In genomic region chr1:44733365-44733764, GRCh38 we compare ENCODE assay signal across 17 cellular contexts. TPM values are rescaled to one million over a fixed set of nuclear protein-coding genes. Genes with fewer than 3 reads are reported as not detected.
DNase-seq lines count a peak whose midpoint lies in the region; ATAC-seq and TF ChIP-seq lines count a peak whose summit lies in the region.
"Had no signal": no experiment of that assay in that cellular context is flagged by ENCODE, and none has a peak within 500 bp of the region (broad histone marks: within the 10 kb centered on the region; RNA-seq: fewer than 3 reads in every experiment).

No MANE protein-coding gene starts in this region.

- TF ChIP-seq CTCF in osteocyte (IDR thresholded peaks at IDR 0.05): no peak

- H3K9me3 Mint-ChIP-seq in osteocyte (ENCODE audit: unreplicated experiment): no peaks in the 10 kb centered on the region
- H3K9me3 Mint-ChIP-seq in stimulated activated effector memory CD8-positive, alpha-beta T cell treated with anti-CD3 and anti-CD28 coated beads, Interleukin-12 subunit alpha, Interleukin-12 subunit beta, amount 100 ng/mL, for 72 hours: no peaks in the 10 kb centered on the region
- H3K9me3 Mint-ChIP-seq: activated T-cell treated with anti-CD3 and anti-CD28 coated beads, Interleukin-2, amount 50 U/mL, for 72 hours; memory B cell had no signal

- no peaks in the 10 kb centered on the region for H3K27me3 Mint-ChIP-seq in osteocyte (ENCODE audit: unreplicated experiment)
- H3K27me3 Mint-ChIP-seq: memory B cell had no signal

- H3K4me1 Mint-ChIP-seq in osteocyte (ENCODE audit: unreplicated experiment): peaks cover 28% of the 10 kb centered on the region
- H3K4me1 Mint-ChIP-seq in stimulated activated effector memory CD8-positive, alpha-beta T cell treated with anti-CD3 and anti-CD28 coated beads, Interleukin-12 subunit alpha, Interleukin-12 subunit beta, amount 100 ng/mL, for 72 hours: peaks cover 14% of the 10 kb centered on the region

- ATAC-seq in HG02678 (IDR thresholded peaks at IDR 0.05; ENCODE audit: unreplicated experiment): no peak
- no peak for ATAC-seq in stimulated activated effector memory CD8-positive, alpha-beta T cell treated with anti-CD3 and anti-CD28 coated beads, Interleukin-12 subunit alpha, Interleukin-12 subunit beta, amount 100 ng/mL, for 72 hours
- ATAC-seq: activated T-cell treated with anti-CD3 and anti-CD28 coated beads, Interleukin-2, amount 50 U/mL, for 72 hours had no signal

- no peak overlapping the region for H3K4me3 Mint-ChIP-seq in osteocyte (ENCODE audit: unreplicated experiment)
- H3K4me3 Mint-ChIP-seq in stimulated activated effector memory CD8-positive, alpha-beta T cell treated with anti-CD3 and anti-CD28 coated beads, Interleukin-12 subunit alpha, Interleukin-12 subunit beta, amount 100 ng/mL, for 72 hours: no peak overlapping the region
- H3K4me3 Mint-ChIP-seq: activated T-cell treated with anti-CD3 and anti-CD28 coated beads, Interleukin-2, amount 50 U/mL, for 72 hours; memory B cell had no signal

- peak overlapping the region; percentile 7 for H3K27ac Mint-ChIP-seq in osteocyte (ENCODE audit: unreplicated experiment)
- no peak overlapping the region for H3K27ac Mint-ChIP-seq in stimulated activated effector memory CD8-positive, alpha-beta T cell treated with anti-CD3 and anti-CD28 coated beads, Interleukin-12 subunit alpha, Interleukin-12 subunit beta, amount 100 ng/mL, for 72 hours
- H3K27ac Mint-ChIP-seq: activated T-cell treated with anti-CD3 and anti-CD28 coated beads, Interleukin-2, amount 50 U/mL, for 72 hours; memory B cell had no signal

- no peaks in the 10 kb centered on the region for H3K36me3 Mint-ChIP-seq in osteocyte (ENCODE audit: unreplicated experiment)
- peaks cover 24% of the 10 kb centered on the region for H3K36me3 Mint-ChIP-seq in stimulated activated effector memory CD8-positive, alpha-beta T cell treated with anti-CD3 and anti-CD28 coated beads, Interleukin-12 subunit alpha, Interleukin-12 subunit beta, amount 100 ng/mL, for 72 hours
- H3K36me3 Mint-ChIP-seq: memory B cell had no signal

- peak; percentile 77 for DNase-seq in EL
- peak; percentile 88 for DNase-seq in NCI-H2029 (lab: John Stamatoyannopoulos, UW)
- peak; percentile 20 for DNase-seq in cerebellum (ENCODE audit: low spot score)
- DNase-seq in osteocyte (ENCODE audit: extremely low spot score, unreplicated experiment): no peak
- DNase-seq in stimulated activated effector memory CD8-positive, alpha-beta T cell treated with anti-CD3 and anti-CD28 coated beads, Interleukin-12 subunit alpha, Interleukin-12 subunit beta, amount 100 ng/mL, for 72 hours (ENCODE audit: low spot score in 2 of 2): no peak
- DNase-seq in MV-4-11 (lab: John Stamatoyannopoulos, UW): no peak
- no peak for DNase-seq in activated CD4-positive, alpha-beta T cell treated with anti-CD3 and anti-CD28 coated beads, Interleukin-2, amount 50 U/mL, for 48 hours
- DNase-seq: activated T-cell treated with anti-CD3 and anti-CD28 coated beads, Interleukin-2, amount 50 U/mL, for 72 hours; Calu3; caudate nucleus; head of caudate nucleus; RPMI8226; WERI-Rb-1 had no signal

RNA-seq across cellular contexts. Expression of gene RNU5D-1, which starts 2.4 kb away (rescaled TPM):
- total RNA-seq in cerebellum (not detected), osteocyte (not detected in 2 replicates)
- total RNA-seq: activated T-cell treated with anti-CD3 and anti-CD28 coated beads, Interleukin-2, amount 50 U/mL, for 72 hours; Calu3; prostate gland; ureter had no signal

RNA-seq across cellular contexts. Expression of gene KIF2C, which starts 6.3 kb away (rescaled TPM):
- 9.4 TPM for total RNA-seq in cerebellum
- 7.5 and 7.7 TPM in 2 replicates for total RNA-seq in osteocyte

RNA-seq across cellular contexts. Expression of gene RPS8, which starts 42.0 kb away (rescaled TPM):
- 658 TPM for total RNA-seq in cerebellum
- total RNA-seq in osteocyte: 1,690 and 1,756 TPM in 2 replicates

RNA-seq across cellular contexts. Expression of gene BEST4, which starts 54.6 kb away (rescaled TPM):
- 0.27 TPM for total RNA-seq in cerebellum
- 0.18 and 0.48 TPM in 2 replicates for total RNA-seq in osteocyte
- total RNA-seq: prostate gland had no signal

RNA-seq across cellular contexts. Expression of gene ARMH1, which starts 58.9 kb away (rescaled TPM):
- total RNA-seq in cerebellum (5.2 TPM), osteocyte (2.7 and 3.0 TPM in 2 replicates)

Comparison
In these comparisons a context has a peak if more than half of its experiments do, and no peak if none do; other contexts are left out.
1. DNase-seq: peak in EL (single experiment), NCI-H2029 (single experiment) and cerebellum (single experiment); none in osteocyte (single experiment), stimulated activated effector memory CD8-positive, alpha-beta T cell treated with anti-CD3 and anti-CD28 coated beads, Interleukin-12 subunit alpha, Interleukin-12 subunit beta, amount 100 ng/mL, for 72 hours (0 of 2), MV-4-11 (single experiment) and activated CD4-positive, alpha-beta T cell treated with anti-CD3 and anti-CD28 coated beads, Interleukin-2, amount 50 U/mL, for 48 hours (0 of 2).